ENCODE assay signal across 12 cellular contexts in the genomic region with DNA sequence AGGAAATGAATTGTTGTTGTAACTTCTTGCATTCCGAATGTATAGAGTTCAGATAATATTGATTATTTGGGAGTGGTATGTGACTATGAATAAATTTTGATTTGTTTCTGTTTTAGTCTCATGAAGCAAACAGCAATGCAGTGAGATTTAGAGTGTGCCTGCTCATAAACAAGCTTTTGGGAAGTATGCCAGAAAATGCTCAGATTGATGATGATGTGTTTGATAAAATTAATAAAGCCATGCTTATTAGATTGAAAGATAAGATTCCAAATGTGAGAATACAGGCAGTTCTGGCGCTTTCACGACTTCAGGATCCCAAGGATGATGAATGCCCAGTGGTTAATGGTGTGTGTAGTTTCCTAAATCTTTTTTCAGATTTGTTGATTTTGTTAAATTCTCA. TPM values are rescaled to one million over a fixed set of nuclear protein-coding genes. Genes with fewer than 3 reads are reported as not detected.
DNase-seq lines count a peak whose midpoint lies in the region; ATAC-seq and TF ChIP-seq lines count a peak whose summit lies in the region.
"Had no signal": no experiment of that assay in that cellular context is flagged by ENCODE, and none has a peak within 500 bp of the region (broad histone marks: within the 10 kb centered on the region; RNA-seq: fewer than 3 reads in every experiment).

No MANE protein-coding gene starts in this region.

- CTCF ChIA-PET in IMR-90 (lab: Yijun Ruan, JAX) = no interaction called here

- H3K18ac ChIP-seq in IMR-90 (ENCODE audit: low read depth, low read length) (no peak overlapping the region), mesenchymal stem cell (ENCODE audit: low read depth in 1 of 2, low read length in 2 of 2) (no peak overlapping the region)

- peaks cover 20% of the 10 kb centered on the region for H3F3A ChIP-seq in DOHH2 (ENCODE audit: control insufficient read depth, insufficient read depth)

- H3K9me1 ChIP-seq in IMR-90 (ENCODE audit: insufficient read depth, low read length) = no peaks in the 10 kb centered on the region

- no peak for TF ChIP-seq POLR2A in IMR-90 (IDR thresholded peaks at IDR 0.05; ENCODE audit: low read depth, low read length)

- H3K27ac Mint-ChIP-seq in activated naive CD8-positive, alpha-beta T cell treated with anti-CD3 and anti-CD28 coated beads, Interleukin-2, amount 10 ng/mL, durations not matched to agents 7 days and 5 days = no peak overlapping the region

- TF ChIP-seq CTCF in DOHH2 (IDR thresholded peaks at IDR 0.05; ENCODE audit: low read depth, low read length, poor library complexity, severe bottlenecking) = no peak
- TF ChIP-seq CTCF in IMR-90 (conservative IDR thresholded peaks at IDR 0.05; ENCODE audit: low read depth, low read length) = no peak

- peaks cover 26% of the 10 kb centered on the region for H3K4me1 ChIP-seq in DOHH2 (ENCODE audit: control insufficient read depth, low read length)
- 0 out of 2 replicates have a peak, but pooled peaks cover 2% of the 10 kb centered on the region for H3K4me1 ChIP-seq in IMR-90 (ENCODE audit: control insufficient read depth, insufficient read depth, low read length)
- H3K4me1 ChIP-seq in mesenchymal stem cell (ENCODE audit: control insufficient read depth, insufficient read depth, low read depth, low read length) = no peaks in the 10 kb centered on the region

- H3K14ac ChIP-seq in IMR-90 (replicated peaks; ENCODE audit: low read depth, low read length) (no peak overlapping the region; the same call in 1 of the 2 replicates), mesenchymal stem cell (ENCODE audit: low read length in 2 of 2) (no peak overlapping the region)

- H2AK5ac ChIP-seq in IMR-90 (ENCODE audit: low read depth, low read length) (no peak overlapping the region), mesenchymal stem cell (ENCODE audit: low read length, severe bottlenecking) (no peak overlapping the region)

- no peak overlapping the region for H2AFZ ChIP-seq in IMR-90 (replicated peaks; ENCODE audit: low read length, poor library complexity)
- H2AFZ ChIP-seq in mesenchymal stem cell (ENCODE audit: low read depth, low read length) = no peak overlapping the region

- H3K9me3 ChIP-seq in DOHH2 (ENCODE audit: control insufficient read depth, insufficient read depth, low read length) (no peaks in the 10 kb centered on the region), IMR-90 (ENCODE audit: control insufficient read depth, insufficient read depth, low read length) (no peaks in the 10 kb centered on the region), mesenchymal stem cell (ENCODE audit: control insufficient read depth, low read length) (no peaks in the 10 kb centered on the region)

- TF ChIP-seq RAD21 in IMR-90 (IDR thresholded peaks at IDR 0.05; ENCODE audit: low read length) = no peak

- H3K27me3 Mint-ChIP-seq in activated naive CD8-positive, alpha-beta T cell treated with anti-CD3 and anti-CD28 coated beads, Interleukin-2, amount 10 ng/mL, durations not matched to agents 7 days and 5 days = no peaks in the 10 kb centered on the region

- H3K4me1 Mint-ChIP-seq in activated naive CD8-positive, alpha-beta T cell treated with anti-CD3 and anti-CD28 coated beads, Interleukin-2, amount 10 ng/mL, durations not matched to agents 7 days and 5 days = peaks cover 31% of the 10 kb centered on the region

- DNase-seq in IMR-90 (no peak), mesenchymal stem cell (peak; percentile 17), RPMI8226 (no peak), NCI-H128 (lab: John Stamatoyannopoulos, UW; ENCODE audit: unreplicated experiment) (no peak), kidney glomerular epithelial cell (lab: John Stamatoyannopoulos, UW) (no peak)
- no peak for DNase-seq in activated naive CD8-positive, alpha-beta T cell treated with anti-CD3 and anti-CD28 coated beads, Interleukin-2, amount 10 ng/mL, durations not matched to agents 7 days and 5 days
- no peak for DNase-seq in stimulated activated CD4-positive, alpha-beta T cell treated with anti-CD3 and anti-CD28 coated beads, Interleukin-1b, Interleukin-23, amount 100 ng/mL, for 48 hours
- DNase-seq: activated T-cell treated with anti-CD3 and anti-CD28 coated beads, Interleukin-2, amount 50 U/mL, for 48 hours; SHP77; small intestine had no signal

- H2BK12ac ChIP-seq in mesenchymal stem cell (ENCODE audit: low read length in 2 of 2) = no peak overlapping the region

- intact Hi-C loops in IMR-90 (cut with micrococcal nuclease) = loop anchor here (5.0 to 10.0 kb wide), 2 partner anchors 122 to 176 kb away; no protein-coding TSS in a partner anchor

- H3K36me3 Mint-ChIP-seq in activated naive CD8-positive, alpha-beta T cell treated with anti-CD3 and anti-CD28 coated beads, Interleukin-2, amount 10 ng/mL, durations not matched to agents 7 days and 5 days = peaks cover 37% of the 10 kb centered on the region

- H3K27me3 ChIP-seq in DOHH2 (ENCODE audit: control insufficient read depth, low read length) = no peaks in the 10 kb centered on the region
- no peaks in the 10 kb centered on the region for H3K27me3 ChIP-seq in IMR-90 (ENCODE audit: control insufficient read depth, insufficient read depth, low read length)
- H3K27me3 ChIP-seq in mesenchymal stem cell (ENCODE audit: control insufficient read depth in 1 of 2, insufficient read depth in 1 of 2, low read length in 2 of 2) = no peaks in the 10 kb centered on the region

- H3K36me3 ChIP-seq in DOHH2 (ENCODE audit: control insufficient read depth, low read length) (peaks cover 89% of the 10 kb centered on the region), IMR-90 (ENCODE audit: control insufficient read depth, insufficient read depth, low read length) (no peaks in the 10 kb centered on the region), mesenchymal stem cell (ENCODE audit: control insufficient read depth in 1 of 2, insufficient read depth in 2 of 2, low read depth in 1 of 2, low read length in 2 of 2) (no peaks in the 10 kb centered on the region)

- H4K5ac ChIP-seq in IMR-90 (ENCODE audit: low read depth, low read length) = no peak overlapping the region

- H2BK5ac ChIP-seq in IMR-90 (ENCODE audit: low read depth, low read length, poor library complexity, severe bottlenecking) = no peak overlapping the region
- H2BK5ac ChIP-seq in mesenchymal stem cell (ENCODE audit: low read depth, low read length, poor library complexity, severe bottlenecking) = no peak overlapping the region

- no peak overlapping the region for H2AK9ac ChIP-seq in IMR-90 (replicated peaks; ENCODE audit: low read depth, low read length, poor library complexity)

- H2BK120ac ChIP-seq in IMR-90 (ENCODE audit: low read depth, low read length) = no peak overlapping the region
- H2BK120ac ChIP-seq in mesenchymal stem cell (ENCODE audit: low read depth, low read length) = no peak overlapping the region

- H3K4me2 ChIP-seq in DOHH2 (ENCODE audit: low read length) (peak overlapping the region; percentile 67), IMR-90 (ENCODE audit: low read depth, low read length) (peak overlapping the region; percentile 84), mesenchymal stem cell (ENCODE audit: low read length, poor library complexity, severe bottlenecking) (no peak overlapping the region)

- no peak overlapping the region for H3K27ac ChIP-seq in DOHH2 (ENCODE audit: low read depth, low read length)
- peak overlapping the region; percentile 11; the same call in 1 of the 2 replicates for H3K27ac ChIP-seq in IMR-90 (ENCODE audit: insufficient read depth, low read length)
- H3K27ac ChIP-seq in mesenchymal stem cell (ENCODE audit: low read length, poor library complexity, severe bottlenecking) = no peak overlapping the region

- peak overlapping the region; percentile 92 for H3K4me3 Mint-ChIP-seq in activated naive CD8-positive, alpha-beta T cell treated with anti-CD3 and anti-CD28 coated beads, Interleukin-2, amount 10 ng/mL, durations not matched to agents 7 days and 5 days

- H3K9me3 Mint-ChIP-seq in activated naive CD8-positive, alpha-beta T cell treated with anti-CD3 and anti-CD28 coated beads, Interleukin-2, amount 10 ng/mL, durations not matched to agents 7 days and 5 days = no peaks in the 10 kb centered on the region

- H2BK15ac ChIP-seq in IMR-90 (ENCODE audit: low read depth, low read length) (no peak overlapping the region), mesenchymal stem cell (ENCODE audit: low read depth, poor library complexity, severe bottlenecking) (no peak overlapping the region)

- no peak for ATAC-seq in IMR-90 (ENCODE audit: low read depth)
- no peak for ATAC-seq in activated naive CD8-positive, alpha-beta T cell treated with anti-CD3 and anti-CD28 coated beads, Interleukin-2, amount 10 ng/mL, durations not matched to agents 7 days and 5 days (ENCODE audit: low read depth)

- H3K79me2 ChIP-seq in DOHH2 (ENCODE audit: control insufficient read depth, low read length) = peaks cover 98% of the 10 kb centered on the region

- no TSS peak for BruUV-seq in IMR-90 (replicated peaks; lab: Mats Ljungman, UMichigan)

- H4K91ac ChIP-seq in IMR-90 (ENCODE audit: insufficient read depth, low read depth, low read length) (no peak overlapping the region), mesenchymal stem cell (ENCODE audit: low read length) (no peak overlapping the region)

- H4K20me1 ChIP-seq in DOHH2 (ENCODE audit: control insufficient read depth, insufficient read depth, low read depth, low read length) = peaks cover 33% of the 10 kb centered on the region
- H4K20me1 ChIP-seq in IMR-90 (ENCODE audit: insufficient read depth, low read length) = peaks cover 16% of the 10 kb centered on the region; the same call in 1 of the 2 replicates

- dilution Hi-C loops in IMR-90 (cut with HindIII; ENCODE audit: low sequenced_read_pairs, unreplicated experiment) = no loop called here

- no CpG with 5 or more reads among the region's 3 CpGs for WGBS in IMR-90 (ENCODE audit: extremely low coverage in 2 of 2, insufficient read length in 1 of 2), 2 experiments
- whole genome bisulfite sequencing in mesenchymal stem cell = 80% methylated on average over 3 of the region's 3 CpGs

- no peak overlapping the region for H2BK20ac ChIP-seq in IMR-90 (ENCODE audit: low read depth, low read length)

- H3K23ac ChIP-seq in IMR-90 (ENCODE audit: low read depth, low read length) = peak overlapping the region; percentile 23; the same call in 1 of the 2 replicates
- no peak overlapping the region for H3K23ac ChIP-seq in mesenchymal stem cell (ENCODE audit: low read length in 2 of 2)

- H4K8ac ChIP-seq in IMR-90 (ENCODE audit: low read depth in 2 of 2, low read length in 2 of 2) (no peak overlapping the region), mesenchymal stem cell (ENCODE audit: low read length) (no peak overlapping the region)

- POLR2A ChIA-PET in IMR-90 (lab: Charles Lee; ENCODE audit: unreplicated experiment) = no interaction called here
- POLR2A ChIA-PET in activated naive CD8-positive, alpha-beta T cell treated with anti-CD3 and anti-CD28 coated beads, Interleukin-2, amount 10 ng/mL, durations not matched to agents 7 days and 5 days (lab: Charles Lee) = interaction anchor here (0.8 to 1.1 kb wide), 2 partner anchors 20 to 234 kb away, joined by 3 to 4 read pairs; no protein-coding TSS in a partner anchor

- peak overlapping the region; percentile 93 for H3K4me3 ChIP-seq in DOHH2 (ENCODE audit: low read length)
- no peak overlapping the region for H3K4me3 ChIP-seq in IMR-90 (ENCODE audit: insufficient read depth, low read depth, low read length)
- H3K4me3 ChIP-seq in mesenchymal stem cell (ENCODE audit: insufficient read depth in 1 of 2, low read depth in 1 of 2, low read length in 2 of 2) = peak overlapping the region in 1 of 2 experiments; percentile 98

- H3K9me2 ChIP-seq in DOHH2 (replicated peaks; ENCODE audit: control insufficient read depth, low read length) = no peaks in the 10 kb centered on the region

- H3K79me1 ChIP-seq in IMR-90 (ENCODE audit: low read depth in 1 of 2, low read length in 2 of 2) (peaks cover 2 to 16% of the 10 kb centered on the region in 2 experiments), mesenchymal stem cell (replicated peaks; ENCODE audit: low read length, poor library complexity, severe bottlenecking) (peaks cover 2% of the 10 kb centered on the region)

- H3K4ac ChIP-seq in IMR-90 (ENCODE audit: low read depth, low read length) (no peak overlapping the region), mesenchymal stem cell (ENCODE audit: low read depth in 1 of 2, low read length in 2 of 2) (no peak overlapping the region)

- H3K9ac ChIP-seq in IMR-90 (ENCODE audit: low read depth, low read length) (peak overlapping the region; percentile 47; the same call in 1 of the 2 replicates), mesenchymal stem cell (ENCODE audit: low read length) (peak overlapping the region; percentile 98)

- in situ Hi-C loops in IMR-90 (cut with MboI; ENCODE audit: low sequenced_read_pairs) = loop anchor here (10.0 to 25.0 kb wide), 2 partner anchors 226 to 782 kb away; a partner anchor contains a TSS

- H3K56ac ChIP-seq in IMR-90 (ENCODE audit: extremely low read depth, insufficient read depth, low read length) = no peak overlapping the region

RNA-seq across cellular contexts. Expression of a gene that starts 2.0 kb away (rescaled TPM):
- total RNA-seq in IMR-90 (2012; rRNA removed) = 26.7 and 41.7 TPM in 2 replicates
- polyA plus RNA-seq in IMR-90 (2012; rRNA removed) = 9.1 and 10.9 TPM in 2 replicates
- 1.1 and 2.8 TPM in 2 replicates for polyA plus RNA-seq in IMR-90 (2012; cell fraction: cytosol; rRNA removed)
- polyA plus RNA-seq in IMR-90 (2012; cell fraction: nucleus; rRNA removed; ENCODE audit: low replicate concordance) = 0.86 and 6.0 TPM in 2 replicates
- total RNA-seq in activated naive CD8-positive, alpha-beta T cell treated with anti-CD3 and anti-CD28 coated beads, Interleukin-2, amount 10 ng/mL, durations not matched to agents 7 days and 5 days = 10 to 100 TPM; 59.1 to 66.6 TPM
- polyA plus RNA-seq in mesenchymal stem cell (2013, experiment 1 of 2) = 4.4 TPM
- 4.3 TPM for polyA plus RNA-seq in mesenchymal stem cell (2013, experiment 2 of 2)

RNA-seq across cellular contexts. Expression of a gene that starts 2.2 kb away (rescaled TPM):
- 23.6 and 31.5 TPM in 2 replicates for total RNA-seq in IMR-90 (2012; rRNA removed)
- 15.0 and 15.1 TPM in 2 replicates for polyA plus RNA-seq in IMR-90 (2012; rRNA removed)
- 8.7 and 13.0 TPM in 2 replicates for polyA plus RNA-seq in IMR-90 (2012; cell fraction: cytosol; rRNA removed)
- 12.6 and 33.6 TPM in 2 replicates for polyA plus RNA-seq in IMR-90 (2012; cell fraction: nucleus; rRNA removed; ENCODE audit: low replicate concordance)
- 10 to 100 TPM; 54.5 to 60.6 TPM for total RNA-seq in activated naive CD8-positive, alpha-beta T cell treated with anti-CD3 and anti-CD28 coated beads, Interleukin-2, amount 10 ng/mL, durations not matched to agents 7 days and 5 days
- 16.9 TPM for polyA plus RNA-seq in mesenchymal stem cell (2013, experiment 1 of 2)
- 16.4 TPM for polyA plus RNA-seq in mesenchymal stem cell (2013, experiment 2 of 2)

RNA-seq across cellular contexts. Expression of a gene that starts 31.4 kb away (rescaled TPM):
- 0.18 and 0.28 TPM in 2 replicates for total RNA-seq in IMR-90 (2012; rRNA removed)
- polyA plus RNA-seq in IMR-90 (2012; rRNA removed) = 0.07 and 0.13 TPM in 2 replicates
- 0.07 and 0.08 TPM in 2 replicates for polyA plus RNA-seq in IMR-90 (2012; cell fraction: cytosol; rRNA removed)
- polyA plus RNA-seq in IMR-90 (2012; cell fraction: nucleus; rRNA removed; ENCODE audit: low replicate concordance) = 0.03 and 0.06 TPM in 2 replicates
- total RNA-seq in activated naive CD8-positive, alpha-beta T cell treated with anti-CD3 and anti-CD28 coated beads, Interleukin-2, amount 10 ng/mL, durations not matched to agents 7 days and 5 days = not detected
- under 0.01 TPM for polyA plus RNA-seq in mesenchymal stem cell (2013, experiment 1 of 2)
- polyA plus RNA-seq in mesenchymal stem cell (2013, experiment 2 of 2) = under 0.01 TPM
- total RNA-seq: liver had no signal
